8 cellular contexts compared by ENCODE assay signal in genomic region chr6:63571382-63571882, GRCh38. TPM values are rescaled to one million over a fixed set of nuclear protein-coding genes. Genes with fewer than 3 reads are reported as not detected.
DNase-seq lines count a peak whose midpoint lies in the region; ATAC-seq and TF ChIP-seq lines count a peak whose summit lies in the region.

No MANE protein-coding gene starts in this region.

- H3K9me3 ChIP-seq in iPS-18c (ENCODE audit: control insufficient read depth, insufficient read depth, low read length) (no peaks in the 10 kb centered on the region), stomach smooth muscle (ENCODE audit: control insufficient read depth in 2 of 2, low read length in 2 of 2) (no peaks in the 10 kb centered on the region)

- DNase-seq in activated T-cell treated with anti-CD3 and anti-CD28 coated beads, Interleukin-2, amount 50 U/mL, for 4 hours: no peak
- DNase-seq in activated T-cell treated with anti-CD3 and anti-CD28 coated beads, Interleukin-2, amount 50 U/mL, for 1 hour: no peak
- no peak for DNase-seq in activated CD8-positive, alpha-beta T cell treated with anti-CD3 and anti-CD28 coated beads for 36 hours
- DNase-seq in NK-92 treated with Interleukin-12 subunit alpha and Interleukin-12 subunit beta, amount 100 ng/mL, for 24 hours (lab: John Stamatoyannopoulos, UW): no peak

- no peak for TF ChIP-seq CTCF in activated CD8-positive, alpha-beta T cell treated with anti-CD3 and anti-CD28 coated beads for 36 hours (IDR thresholded peaks at IDR 0.05)

- POLR2A ChIA-PET in activated CD8-positive, alpha-beta T cell treated with anti-CD3 and anti-CD28 coated beads for 36 hours (lab: Charles Lee): no interaction called here

- peaks cover under 1 to 3% of the 10 kb centered on the region in 2 donors for H3K36me3 ChIP-seq in stomach smooth muscle (ENCODE audit: control insufficient read depth in 2 of 2, insufficient read depth in 2 of 2, low read length in 2 of 2)

- H3K4me3 Mint-ChIP-seq in activated T-cell treated with anti-CD3 and anti-CD28 coated beads, Interleukin-2, amount 50 U/mL, for 4 hours: peak overlapping the region; percentile 85
- H3K4me3 Mint-ChIP-seq in activated CD8-positive, alpha-beta T cell treated with anti-CD3 and anti-CD28 coated beads for 36 hours: peak overlapping the region; percentile 86

- H3K4me3 ChIP-seq in iPS-18c (ENCODE audit: insufficient read depth, low read depth, low read length) (peak overlapping the region; percentile 65), stomach smooth muscle (ENCODE audit: low read length in 2 of 2) (peak overlapping the region; percentile 81 to 84)

- H3K4me1 ChIP-seq in stomach smooth muscle (ENCODE audit: control insufficient read depth, insufficient read depth, low read length): no peaks in the 10 kb centered on the region

- H3K9ac ChIP-seq in stomach smooth muscle (ENCODE audit: low read length in 2 of 2): peak overlapping the region; percentile 71 to 86

- H3K27me3 ChIP-seq in stomach smooth muscle (ENCODE audit: control insufficient read depth in 1 of 2, insufficient read depth in 2 of 2, low read length in 2 of 2): no peaks in the 10 kb centered on the region

- ATAC-seq in activated T-cell treated with anti-CD3 and anti-CD28 coated beads, Interleukin-2, amount 50 U/mL, for 4 hours: peak in 1 of 2 donors; percentile 1
- peak; percentile 0 for ATAC-seq in activated CD8-positive, alpha-beta T cell treated with anti-CD3 and anti-CD28 coated beads for 36 hours
- no peak for ATAC-seq in HG02973 (IDR thresholded peaks at IDR 0.05; ENCODE audit: unreplicated experiment)
- ATAC-seq in esophagus mucosa: no peak

- no peaks in the 10 kb centered on the region for H3K27me3 Mint-ChIP-seq in activated T-cell treated with anti-CD3 and anti-CD28 coated beads, Interleukin-2, amount 50 U/mL, for 4 hours (ENCODE audit: low read depth)
- no peaks in the 10 kb centered on the region for H3K27me3 Mint-ChIP-seq in activated CD8-positive, alpha-beta T cell treated with anti-CD3 and anti-CD28 coated beads for 36 hours

- H3K27ac Mint-ChIP-seq in activated CD8-positive, alpha-beta T cell treated with anti-CD3 and anti-CD28 coated beads for 36 hours: peak overlapping the region; percentile 94

- H3K9me3 Mint-ChIP-seq in activated T-cell treated with anti-CD3 and anti-CD28 coated beads, Interleukin-2, amount 50 U/mL, for 4 hours: no peaks in the 10 kb centered on the region
- H3K9me3 Mint-ChIP-seq in activated CD8-positive, alpha-beta T cell treated with anti-CD3 and anti-CD28 coated beads for 36 hours: no peaks in the 10 kb centered on the region

- peaks cover 4% of the 10 kb centered on the region for H3K36me3 Mint-ChIP-seq in activated T-cell treated with anti-CD3 and anti-CD28 coated beads, Interleukin-2, amount 50 U/mL, for 4 hours (ENCODE audit: insufficient read depth)
- peaks cover 22% of the 10 kb centered on the region for H3K36me3 Mint-ChIP-seq in activated CD8-positive, alpha-beta T cell treated with anti-CD3 and anti-CD28 coated beads for 36 hours (ENCODE audit: low read depth)

- CTCF ChIA-PET in activated CD8-positive, alpha-beta T cell treated with anti-CD3 and anti-CD28 coated beads for 36 hours (lab: Charles Lee): interaction anchor here (2.0 kb wide), 1 partner anchor 27 kb away, joined by 5 read pairs; no protein-coding TSS in a partner anchor

- peaks cover 28% of the 10 kb centered on the region for H3K4me1 Mint-ChIP-seq in activated T-cell treated with anti-CD3 and anti-CD28 coated beads, Interleukin-2, amount 50 U/mL, for 4 hours (ENCODE audit: low read depth)
- H3K4me1 Mint-ChIP-seq in activated CD8-positive, alpha-beta T cell treated with anti-CD3 and anti-CD28 coated beads for 36 hours (ENCODE audit: low read depth): peaks cover 15% of the 10 kb centered on the region

- H3K27ac ChIP-seq in stomach smooth muscle (ENCODE audit: low read length): peak overlapping the region; percentile 94

- intact Hi-C loops in activated CD8-positive, alpha-beta T cell treated with anti-CD3 and anti-CD28 coated beads for 36 hours (cut with micrococcal nuclease): no loop called here

RNA-seq across cellular contexts. Expression of gene PTP4A1, which starts 0.8 kb away (rescaled TPM):
- total RNA-seq in activated T-cell treated with anti-CD3 and anti-CD28 coated beads, Interleukin-2, amount 50 U/mL, for 4 hours: 10 to 100 TPM; 64.2 to 71.1 (median 70.3) TPM
- 10 to 100 TPM; 52.6 to 54.7 TPM for total RNA-seq in activated CD8-positive, alpha-beta T cell treated with anti-CD3 and anti-CD28 coated beads for 36 hours
- 97.3 TPM for total RNA-seq in esophagus mucosa
